Comparison of ENCODE assay signal across 16 cellular contexts in the genomic region with DNA sequence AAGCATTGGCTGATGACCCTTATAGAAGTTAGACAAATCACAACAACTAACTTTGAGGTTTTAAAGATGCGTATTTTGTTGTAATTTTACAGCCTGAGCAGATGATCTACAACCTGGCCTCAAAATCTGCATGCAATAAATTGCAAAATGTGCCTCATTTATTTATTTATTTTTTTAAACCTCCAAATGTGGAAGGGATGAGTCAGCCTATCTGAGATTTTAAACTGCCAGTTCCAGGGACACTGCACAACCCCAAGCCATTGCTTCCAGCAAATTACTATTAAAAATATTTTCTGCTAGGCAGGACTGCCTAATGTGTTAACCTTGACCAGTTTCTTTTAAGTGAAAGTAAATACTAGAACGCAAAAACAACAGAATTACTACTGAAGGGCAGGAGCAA.
DNase-seq lines count a peak whose midpoint lies in the region; ATAC-seq and TF ChIP-seq lines count a peak whose summit lies in the region.
"Had no signal": no experiment of that assay in that cellular context is flagged by ENCODE, and none has a peak within 500 bp of the region (broad histone marks: within the 10 kb centered on the region; RNA-seq: fewer than 3 reads in every experiment).

No MANE protein-coding gene starts in this region.

- H3K9me3 ChIP-seq in GM23248 (ENCODE audit: low read depth) (no peaks in the 10 kb centered on the region), adrenal gland (replicated peaks in 1 of 3) (peaks cover 0 to 5% (median 0%) of the 10 kb centered on the region in 3 donors), mesenchymal stem cell (ENCODE audit: control insufficient read depth, low read length) (peaks cover 3% of the 10 kb centered on the region)

- H4K20me1 ChIP-seq in GM23248 (ENCODE audit: insufficient read depth), result no peaks in the 10 kb centered on the region

- H3K4me3 ChIP-seq in AG10803 (ENCODE audit: low read length) (0 out of 2 replicates have a peak overlapping the region, but pooled peaks have one; percentile 1), GM23248 (no peak overlapping the region), adrenal gland (peak overlapping the region in 1 of 4 donors; percentile 26), mesenchymal stem cell (ENCODE audit: insufficient read depth in 1 of 2, low read depth in 1 of 2, low read length in 2 of 2) (no peak overlapping the region)
- H3K4me3 ChIP-seq: upper lobe of left lung had no signal

- no peak overlapping the region for H2BK15ac ChIP-seq in mesenchymal stem cell (ENCODE audit: low read depth, poor library complexity, severe bottlenecking)

- DNase-seq in AG10803 (ENCODE audit: low read depth) (peak; percentile 68), GM23248 (peak; percentile 71), adrenal gland (peak; percentile 43 to 80 (median 61)), mesenchymal stem cell (peak; percentile 68), HT-29 (ENCODE audit: low spot score) (no peak), amniotic stem cell (lab: John Stamatoyannopoulos, UW) (no peak), midbrain (lab: John Stamatoyannopoulos, UW) (no peak)
- DNase-seq: activated CD4-positive, CD25-positive, alpha-beta regulatory T cell; activated naive CD4-positive, alpha-beta T cell; natural killer cell; NCI-H1417 treated with DMSO at 0.1 percent for 48 hours; retina; upper lobe of left lung had no signal

- in situ Hi-C loops in GM23248 (cut with MboI), result loop anchor here (25.0 kb wide), 1 partner anchor 378 kb away; no protein-coding TSS in a partner anchor

- no peak overlapping the region for H2BK12ac ChIP-seq in mesenchymal stem cell (ENCODE audit: low read length in 2 of 2)

- TF ChIP-seq POLR2A in adrenal gland (IDR thresholded peaks at IDR 0.05), result no peak

- peaks cover 9% of the 10 kb centered on the region; the same call in 1 of the 2 replicates for H3K4me1 ChIP-seq in GM23248 (ENCODE audit: insufficient read depth)
- H3K4me1 ChIP-seq in adrenal gland (replicated peaks in 1 of 2), result peaks cover 0 to 21% of the 10 kb centered on the region in 2 donors
- H3K4me1 ChIP-seq in mesenchymal stem cell (ENCODE audit: control insufficient read depth, insufficient read depth, low read depth, low read length), result no peaks in the 10 kb centered on the region
- H3K4me1 ChIP-seq: upper lobe of left lung had no signal

- H4K8ac ChIP-seq in mesenchymal stem cell (ENCODE audit: low read length), result no peak overlapping the region

- no peaks in the 10 kb centered on the region for H3K9me3 Mint-ChIP-seq in stimulated activated memory B cell treated with anti-CD40 and anti-IgM and Interleukin-4, amounts not matched to agents 10 μg/mL and 1 μg/mL and 100 μg/mL, for 72 hours

- H3K4me2 ChIP-seq in GM23248 (ENCODE audit: unreplicated experiment) (peak overlapping the region; percentile 5), mesenchymal stem cell (ENCODE audit: low read length, poor library complexity, severe bottlenecking) (no peak overlapping the region)

- H3K27ac ChIP-seq in GM23248, result no peak overlapping the region
- peak overlapping the region; percentile 34 to 68 (median 49) for H3K27ac ChIP-seq in adrenal gland
- no peak overlapping the region for H3K27ac ChIP-seq in mesenchymal stem cell (ENCODE audit: low read length, poor library complexity, severe bottlenecking)
- H3K27ac ChIP-seq: C4-2B, RWPE1, upper lobe of left lung had no signal

- H2AFZ ChIP-seq in GM23248 (no peak overlapping the region), mesenchymal stem cell (ENCODE audit: low read depth, low read length) (no peak overlapping the region)

- no peak overlapping the region for H3K23ac ChIP-seq in mesenchymal stem cell (ENCODE audit: low read length in 2 of 2)

- no peak overlapping the region for H3K14ac ChIP-seq in mesenchymal stem cell (ENCODE audit: low read length in 2 of 2)

- no peak for ATAC-seq in stimulated activated memory B cell treated with anti-CD40 and anti-IgM and Interleukin-4, amounts not matched to agents 10 μg/mL and 1 μg/mL and 100 μg/mL, for 72 hours
- ATAC-seq: natural killer cell had no signal

- no peaks in the 10 kb centered on the region for H3K27me3 Mint-ChIP-seq in stimulated activated memory B cell treated with anti-CD40 and anti-IgM and Interleukin-4, amounts not matched to agents 10 μg/mL and 1 μg/mL and 100 μg/mL, for 72 hours

- H3K36me3 ChIP-seq in GM23248 (ENCODE audit: low read depth), result no peaks in the 10 kb centered on the region
- H3K36me3 ChIP-seq in adrenal gland (replicated peaks in 1 of 2), result no peaks in the 10 kb centered on the region
- no peaks in the 10 kb centered on the region for H3K36me3 ChIP-seq in mesenchymal stem cell (ENCODE audit: control insufficient read depth in 1 of 2, insufficient read depth in 2 of 2, low read depth in 1 of 2, low read length in 2 of 2)
- H3K36me3 ChIP-seq: upper lobe of left lung had no signal

- intact Hi-C loops in adrenal gland (cut with DNase I), result no loop called here

- H3K18ac ChIP-seq in mesenchymal stem cell (ENCODE audit: low read depth in 1 of 2, low read length in 2 of 2), result no peak overlapping the region

- no peaks in the 10 kb centered on the region for H3K4me1 Mint-ChIP-seq in stimulated activated memory B cell treated with anti-CD40 and anti-IgM and Interleukin-4, amounts not matched to agents 10 μg/mL and 1 μg/mL and 100 μg/mL, for 72 hours
- H3K4me1 Mint-ChIP-seq: natural killer cell had no signal

- no peak overlapping the region for H3K4me3 Mint-ChIP-seq in stimulated activated memory B cell treated with anti-CD40 and anti-IgM and Interleukin-4, amounts not matched to agents 10 μg/mL and 1 μg/mL and 100 μg/mL, for 72 hours
- H3K4me3 Mint-ChIP-seq: natural killer cell had no signal

- H3K79me2 ChIP-seq in GM23248 (ENCODE audit: insufficient read depth), result no peaks in the 10 kb centered on the region

- no peaks in the 10 kb centered on the region for H3K9me2 ChIP-seq in GM23248 (ENCODE audit: insufficient read depth)

- no peak overlapping the region for H3K27ac Mint-ChIP-seq in stimulated activated memory B cell treated with anti-CD40 and anti-IgM and Interleukin-4, amounts not matched to agents 10 μg/mL and 1 μg/mL and 100 μg/mL, for 72 hours
- H3K27ac Mint-ChIP-seq: natural killer cell had no signal

- TF ChIP-seq CTCF in AG10803 (conservative IDR thresholded peaks at IDR 0.05; ENCODE audit: low read length) (no peak), adrenal gland (IDR thresholded peaks at IDR 0.05) (no peak)

- H2AK5ac ChIP-seq in mesenchymal stem cell (ENCODE audit: low read length, severe bottlenecking), result no peak overlapping the region

- no peak overlapping the region for H3K4ac ChIP-seq in mesenchymal stem cell (ENCODE audit: low read depth in 1 of 2, low read length in 2 of 2)

- no peak overlapping the region for H4K91ac ChIP-seq in mesenchymal stem cell (ENCODE audit: low read length)

- no peak overlapping the region for H2BK5ac ChIP-seq in mesenchymal stem cell (ENCODE audit: low read depth, low read length, poor library complexity, severe bottlenecking)

- H3K9ac ChIP-seq in GM23248 (no peak overlapping the region), mesenchymal stem cell (ENCODE audit: low read length) (peak overlapping the region; percentile 28)

- H3K36me3 Mint-ChIP-seq in stimulated activated memory B cell treated with anti-CD40 and anti-IgM and Interleukin-4, amounts not matched to agents 10 μg/mL and 1 μg/mL and 100 μg/mL, for 72 hours, result no peaks in the 10 kb centered on the region
- H3K36me3 Mint-ChIP-seq: natural killer cell had no signal

- no peaks in the 10 kb centered on the region for H3K79me1 ChIP-seq in mesenchymal stem cell (replicated peaks; ENCODE audit: low read length, poor library complexity, severe bottlenecking)

- no peaks in the 10 kb centered on the region for H3F3A ChIP-seq in GM23248 (ENCODE audit: insufficient read depth)

- 2 to 5% methylated on average over 2 of the region's 2 CpGs for WGBS in GM23248 (ENCODE audit: low coverage in 1 of 2, low lambda C conversion rate in 2 of 2, missing lambda C conversion rate in 2 of 2), 2 experiments
- 20 to 31% (median 23%) methylated on average over 2 of the region's 2 CpGs for WGBS in adrenal gland, 4 donors
- WGBS in mesenchymal stem cell, result no CpG with 5 or more reads among the region's 2 CpGs

- H2BK120ac ChIP-seq in mesenchymal stem cell (ENCODE audit: low read depth, low read length), result no peak overlapping the region

- H3K27me3 ChIP-seq in GM23248 (replicated peaks; ENCODE audit: insufficient read depth), result no peaks in the 10 kb centered on the region
- H3K27me3 ChIP-seq in adrenal gland, result no peaks in the 10 kb centered on the region
- H3K27me3 ChIP-seq in mesenchymal stem cell (ENCODE audit: control insufficient read depth in 1 of 2, insufficient read depth in 1 of 2, low read length in 2 of 2), result no peaks in the 10 kb centered on the region
- H3K27me3 ChIP-seq: upper lobe of left lung had no signal

Comparison
In these comparisons a context has a peak if more than half of its experiments do, and no peak if none do; other contexts are left out.
1. DNase-seq: peak in AG10803 (single experiment), GM23248 (single experiment), adrenal gland (7 of 7) and mesenchymal stem cell (single experiment); none in HT-29 (single experiment), amniotic stem cell (single experiment) and midbrain (single experiment).
2. H3K27ac ChIP-seq: peak in adrenal gland (5 of 5); none in GM23248 (single experiment) and mesenchymal stem cell (single experiment).